1 cellular context compared by ENCODE assay signal in genomic region chr4:2868840-2869487, GRCh38.
TF ChIP-seq lines count a peak whose summit lies in the region.

No MANE protein-coding gene starts in this region.

TF ChIP-seq in H1, 55 proteins besides CTCF, POLR2A, EP300 and RAD21:
- TF ChIP-seq SRF (IDR thresholded peaks at IDR 0.05; ENCODE audit: low read depth, low read length) (0 out of 2 replicates have a peak, but pooled peaks have one; percentile 44), CREB1 (IDR thresholded peaks at IDR 0.05) (no peak), HDAC2 (IDR thresholded peaks at IDR 0.05; ENCODE audit: borderline replicate concordance in 1 of 2, low read depth in 2 of 2, low read length in 2 of 2) (no peak)
TF ChIP-seq in H1: peak in this region for 1.
